Comparison of ENCODE assay signal across 13 cellular contexts in genomic region chr17:78844301-78845005, GRCh38. TPM values are rescaled to one million over a fixed set of nuclear protein-coding genes. Genes with fewer than 3 reads are reported as not detected.
DNase-seq lines count a peak whose midpoint lies in the region; TF ChIP-seq lines count a peak whose summit lies in the region.
"Had no signal": no experiment of that assay in that cellular context is flagged by ENCODE, and none has a peak within 500 bp of the region (broad histone marks: within the 10 kb centered on the region; RNA-seq: fewer than 3 reads in every experiment).

No MANE protein-coding gene starts in this region.

- no peaks in the 10 kb centered on the region for H3K36me3 ChIP-seq in vagina
- no peaks in the 10 kb centered on the region for H3K36me3 ChIP-seq in OCI-LY7 (ENCODE audit: insufficient read depth, low read length)
- H3K36me3 ChIP-seq: right atrium auricular region, thoracic aorta had no signal

- DNase-seq in activated CD4-positive, alpha-beta memory T cell treated with anti-CD3 and anti-CD28 coated beads for 36 hours: peak; percentile 54
- no peak for DNase-seq in activated CD4-positive, alpha-beta memory T cell treated with anti-CD3 and anti-CD28 coated beads, Interleukin-2, amount 10 ng/mL, durations not matched to agents 7 days and 5 days
- no peak for DNase-seq in RWPE1 (ENCODE audit: low spot score)
- peak; percentile 52 for DNase-seq in fibroblast of peridontal ligament (ENCODE audit: extremely low read depth)
- peak; percentile 57 for DNase-seq in putamen (ENCODE audit: low spot score)
- no peak for DNase-seq in vagina (ENCODE audit: extremely low spot score in 2 of 2)
- no peak for DNase-seq in NCI-H1436 (lab: John Stamatoyannopoulos, UW)
- DNase-seq in OCI-LY7 (ENCODE audit: low spot score): no peak
- DNase-seq: activated CD4-positive, alpha-beta T cell treated with anti-CD3 and anti-CD28 coated beads, Interleukin-2, amount 50 U/mL, for 4 hours; effector CD4-positive, alpha-beta T cell had no signal

- H3K9me3 ChIP-seq in vagina (no peaks in the 10 kb centered on the region), OCI-LY7 (ENCODE audit: low read length) (no peaks in the 10 kb centered on the region)
- H3K9me3 ChIP-seq: right atrium auricular region, thoracic aorta had no signal

- no peak overlapping the region for H3K4me3 Mint-ChIP-seq in activated CD4-positive, alpha-beta memory T cell treated with anti-CD3 and anti-CD28 coated beads for 36 hours
- H3K4me3 Mint-ChIP-seq in activated CD4-positive, alpha-beta memory T cell treated with anti-CD3 and anti-CD28 coated beads, Interleukin-2, amount 10 ng/mL, durations not matched to agents 7 days and 5 days: no peak overlapping the region
- H3K4me3 Mint-ChIP-seq: activated naive CD8-positive, alpha-beta T cell had no signal

- POLR2A ChIA-PET in activated CD4-positive, alpha-beta memory T cell treated with anti-CD3 and anti-CD28 coated beads for 36 hours (lab: Charles Lee): no interaction called here
- POLR2A ChIA-PET in activated CD4-positive, alpha-beta memory T cell treated with anti-CD3 and anti-CD28 coated beads, Interleukin-2, amount 10 ng/mL, durations not matched to agents 7 days and 5 days (lab: Charles Lee): interaction anchor here (1.4 kb wide), 1 partner anchor 62 kb away, joined by 4 read pairs; the partner anchor contains the start of gene CYTH1
- POLR2A ChIA-PET in RWPE1 (lab: Yijun Ruan, JAX; ENCODE audit: low non-redundant PET): no interaction called here
- POLR2A ChIA-PET in OCI-LY7 (lab: Charles Lee): no interaction called here

- no peaks in the 10 kb centered on the region for H3K27me3 ChIP-seq in vagina
- H3K27me3 ChIP-seq: right atrium auricular region had no signal

- no peaks in the 10 kb centered on the region for H3K9me2 ChIP-seq in OCI-LY7 (ENCODE audit: insufficient read depth, low read length)

- no peak overlapping the region for H3K27ac Mint-ChIP-seq in activated CD4-positive, alpha-beta memory T cell treated with anti-CD3 and anti-CD28 coated beads for 36 hours
- no peak overlapping the region for H3K27ac Mint-ChIP-seq in activated CD4-positive, alpha-beta memory T cell treated with anti-CD3 and anti-CD28 coated beads, Interleukin-2, amount 10 ng/mL, durations not matched to agents 7 days and 5 days
- H3K27ac Mint-ChIP-seq: activated naive CD8-positive, alpha-beta T cell had no signal

- peaks cover 11% of the 10 kb centered on the region for H3K4me1 ChIP-seq in vagina
- peaks cover 16% of the 10 kb centered on the region for H3K4me1 ChIP-seq in OCI-LY7 (ENCODE audit: insufficient read depth, low read length, poor library complexity, severe bottlenecking)

- no peaks in the 10 kb centered on the region for H3K9me3 Mint-ChIP-seq in activated CD4-positive, alpha-beta memory T cell treated with anti-CD3 and anti-CD28 coated beads for 36 hours
- H3K9me3 Mint-ChIP-seq in activated CD4-positive, alpha-beta memory T cell treated with anti-CD3 and anti-CD28 coated beads, Interleukin-2, amount 10 ng/mL, durations not matched to agents 7 days and 5 days: no peaks in the 10 kb centered on the region

- H4K20me1 ChIP-seq in OCI-LY7 (ENCODE audit: insufficient read depth, low read length): peaks cover 3% of the 10 kb centered on the region; the same call in 1 of the 2 replicates

- no peak overlapping the region for H3K4me3 ChIP-seq in vagina
- H3K4me3 ChIP-seq in OCI-LY7 (ENCODE audit: low read depth, low read length, poor library complexity, severe bottlenecking): no peak overlapping the region
- H3K4me3 ChIP-seq: right atrium auricular region, thoracic aorta had no signal

- TF ChIP-seq CTCF in RWPE1 (conservative IDR thresholded peaks at IDR 0.05; ENCODE audit: low read depth): no peak
- TF ChIP-seq CTCF in vagina (IDR thresholded peaks at IDR 0.05): no peak
- TF ChIP-seq CTCF in OCI-LY7 (conservative IDR thresholded peaks at IDR 0.05; ENCODE audit: low read length): no peak

- H3K36me3 Mint-ChIP-seq in activated CD4-positive, alpha-beta memory T cell treated with anti-CD3 and anti-CD28 coated beads for 36 hours: peaks cover 2% of the 10 kb centered on the region
- peaks cover 3% of the 10 kb centered on the region for H3K36me3 Mint-ChIP-seq in activated CD4-positive, alpha-beta memory T cell treated with anti-CD3 and anti-CD28 coated beads, Interleukin-2, amount 10 ng/mL, durations not matched to agents 7 days and 5 days (ENCODE audit: low read depth)
- H3K36me3 Mint-ChIP-seq: activated naive CD8-positive, alpha-beta T cell had no signal

- H3K27ac ChIP-seq in RWPE1 (peak overlapping the region; percentile 24), vagina (no peak overlapping the region), OCI-LY7 (ENCODE audit: low read depth, low read length, poor library complexity, severe bottlenecking) (no peak overlapping the region)
- H3K27ac ChIP-seq: right atrium auricular region, thoracic aorta had no signal

- H3K4me2 ChIP-seq in OCI-LY7 (ENCODE audit: low read length): no peak overlapping the region

- H2AFZ ChIP-seq in OCI-LY7 (ENCODE audit: low read length): no peak overlapping the region

- intact Hi-C loops in activated CD4-positive, alpha-beta memory T cell treated with anti-CD3 and anti-CD28 coated beads for 36 hours (cut with micrococcal nuclease): loop anchor here (5.0 to 10.0 kb wide), 3 partner anchors 37 to 400 kb away; no protein-coding TSS in a partner anchor
- intact Hi-C loops in vagina (cut with DNase I) (no loop called here), OCI-LY7 (cut with micrococcal nuclease; ENCODE audit: unreplicated experiment) (loop anchor here (5.0 kb wide), 1 partner anchor 347 kb away; no protein-coding TSS in a partner anchor)

- TF ChIP-seq POLR2A in vagina (IDR thresholded peaks at IDR 0.05): no peak

- H3K27me3 Mint-ChIP-seq in activated CD4-positive, alpha-beta memory T cell treated with anti-CD3 and anti-CD28 coated beads for 36 hours: no peaks in the 10 kb centered on the region
- H3K27me3 Mint-ChIP-seq in activated CD4-positive, alpha-beta memory T cell treated with anti-CD3 and anti-CD28 coated beads, Interleukin-2, amount 10 ng/mL, durations not matched to agents 7 days and 5 days: no peaks in the 10 kb centered on the region
- H3K27me3 Mint-ChIP-seq: activated naive CD8-positive, alpha-beta T cell had no signal

- CTCF ChIA-PET in activated CD4-positive, alpha-beta memory T cell treated with anti-CD3 and anti-CD28 coated beads for 36 hours (lab: Charles Lee): interaction anchor here (1.1 to 3.4 kb wide), 4 partner anchors 21 to 347 kb away, joined by 3 to 13 read pairs (median 8); no protein-coding TSS in a partner anchor
- CTCF ChIA-PET in activated CD4-positive, alpha-beta memory T cell treated with anti-CD3 and anti-CD28 coated beads, Interleukin-2, amount 10 ng/mL, durations not matched to agents 7 days and 5 days (lab: Charles Lee): interaction anchor here (0.6 to 1.4 kb wide), 3 partner anchors 12 to 557 kb away, joined by 3 read pairs; no protein-coding TSS in a partner anchor
- CTCF ChIA-PET in RWPE1 (lab: Yijun Ruan, JAX): interaction anchor here (0.6 to 1.6 kb wide), 2 partner anchors 8 to 347 kb away, joined by 3 to 7 read pairs; no protein-coding TSS in a partner anchor
- CTCF ChIA-PET in OCI-LY7 (lab: Charles Lee; ENCODE audit: unreplicated experiment): no interaction called here

- no TSS peak for BruUV-seq in OCI-LY7 (replicated peaks; lab: Mats Ljungman, UMichigan)

- H3K4me1 Mint-ChIP-seq in activated CD4-positive, alpha-beta memory T cell treated with anti-CD3 and anti-CD28 coated beads for 36 hours (ENCODE audit: low read depth): peaks cover 17% of the 10 kb centered on the region
- H3K4me1 Mint-ChIP-seq in activated CD4-positive, alpha-beta memory T cell treated with anti-CD3 and anti-CD28 coated beads, Interleukin-2, amount 10 ng/mL, durations not matched to agents 7 days and 5 days: peaks cover 30% of the 10 kb centered on the region

- H3K79me2 ChIP-seq in OCI-LY7 (ENCODE audit: insufficient read depth, low read depth, low read length): peaks cover 10% of the 10 kb centered on the region

RNA-seq across cellular contexts. Expression of gene USP36, which starts 3.8 kb away (rescaled TPM):
- total RNA-seq in activated CD4-positive, alpha-beta memory T cell treated with anti-CD3 and anti-CD28 coated beads for 36 hours: 10 to 100 TPM; 71.2 to 74.3 TPM
- total RNA-seq in activated CD4-positive, alpha-beta memory T cell treated with anti-CD3 and anti-CD28 coated beads, Interleukin-2, amount 10 ng/mL, durations not matched to agents 7 days and 5 days: 10 to 100 TPM; 95.4 to 96.8 TPM
- total RNA-seq in vagina: 71.2 TPM
- 46.6 and 47.2 TPM in 2 replicates for total RNA-seq in OCI-LY7 (2014; rRNA removed; shearing (Covaris generic))
- 113 and 144 TPM in 2 replicates for total RNA-seq in OCI-LY7 (2022)

RNA-seq across cellular contexts. Expression of gene CEP295NL, which starts 58.5 kb away (rescaled TPM):
- not detected for total RNA-seq in activated CD4-positive, alpha-beta memory T cell treated with anti-CD3 and anti-CD28 coated beads for 36 hours
- total RNA-seq in activated CD4-positive, alpha-beta memory T cell treated with anti-CD3 and anti-CD28 coated beads, Interleukin-2, amount 10 ng/mL, durations not matched to agents 7 days and 5 days: not detected
- total RNA-seq in vagina (7.9 TPM), OCI-LY7 (2022) (not detected in 2 replicates)
- not detected in 2 replicates for total RNA-seq in OCI-LY7 (2014; rRNA removed; shearing (Covaris generic))

Comparison
In these comparisons a context has a peak if more than half of its experiments do, and no peak if none do; other contexts are left out.
1. DNase-seq: peak in activated CD4-positive, alpha-beta memory T cell treated with anti-CD3 and anti-CD28 coated beads for 36 hours (single experiment), fibroblast of peridontal ligament (single experiment) and putamen (single experiment); none in activated CD4-positive, alpha-beta memory T cell treated with anti-CD3 and anti-CD28 coated beads, Interleukin-2, amount 10 ng/mL, durations not matched to agents 7 days and 5 days (single experiment), RWPE1 (single experiment), vagina (0 of 2), NCI-H1436 (single experiment) and OCI-LY7 (single experiment).